In the genomic region with DNA sequence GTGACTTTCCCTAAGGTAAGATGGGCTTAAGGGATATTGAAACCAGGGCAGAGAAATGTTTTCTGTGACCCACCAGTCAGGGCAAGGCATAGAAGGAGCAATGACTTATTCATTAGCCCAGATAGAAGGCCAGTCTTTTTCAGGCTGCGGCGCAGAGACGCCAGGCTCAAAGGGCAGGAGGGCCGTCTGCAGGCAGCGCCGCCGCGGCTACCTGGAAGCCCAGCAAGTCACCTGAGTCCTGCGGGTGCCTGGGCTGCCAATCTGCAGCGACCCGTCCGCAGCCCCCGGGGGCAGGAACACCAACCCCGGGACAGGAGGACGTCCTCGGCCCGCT, we compare ENCODE assay signal across 9 cellular contexts. TPM values are rescaled to one million over a fixed set of nuclear protein-coding genes. Genes with fewer than 3 reads are reported as not detected.
DNase-seq lines count a peak whose midpoint lies in the region; TF ChIP-seq lines count a peak whose summit lies in the region.
"Had no signal": no experiment of that assay in that cellular context is flagged by ENCODE, and none has a peak within 500 bp of the region (broad histone marks: within the 10 kb centered on the region; RNA-seq: fewer than 3 reads in every experiment).

No MANE protein-coding gene starts in this region.

- peaks cover 22% of the 10 kb centered on the region for H3K27me3 ChIP-seq in fibroblast of lung (ENCODE audit: control insufficient read depth, insufficient read depth, low read length)
- no peaks in the 10 kb centered on the region for H3K27me3 ChIP-seq in ovary

- WGBS in ovary, 3 donors: 2% methylated on average over 16 to 17 of the region's 17 CpGs

- no peaks in the 10 kb centered on the region for H3K9me3 Mint-ChIP-seq in Calu3 (ENCODE audit: low read depth, unreplicated experiment)

- no peaks in the 10 kb centered on the region for H3K4me1 ChIP-seq in fibroblast of lung (ENCODE audit: control insufficient read depth, extremely low read depth, insufficient read depth, low read length)
- H3K4me1 ChIP-seq in ovary (ENCODE audit: insufficient read depth): peaks cover 6% of the 10 kb centered on the region

- H3K79me2 ChIP-seq in fibroblast of lung (ENCODE audit: control insufficient read depth, insufficient read depth, low read length): no peaks in the 10 kb centered on the region

- H3K36me3 ChIP-seq in fibroblast of lung (ENCODE audit: control insufficient read depth, insufficient read depth, low read length) (no peaks in the 10 kb centered on the region), ovary (no peaks in the 10 kb centered on the region)

- H3K27ac ChIP-seq in fibroblast of lung (ENCODE audit: insufficient read depth, low read length) (no peak overlapping the region), ovary (no peak overlapping the region)

- no peaks in the 10 kb centered on the region for H3K9me3 ChIP-seq in fibroblast of lung (ENCODE audit: control insufficient read depth, insufficient read depth, low read depth, low read length)
- H3K9me3 ChIP-seq in ovary: no peaks in the 10 kb centered on the region

- peaks cover 6% of the 10 kb centered on the region for H3K36me3 Mint-ChIP-seq in Calu3 (ENCODE audit: insufficient read depth, unreplicated experiment)

- H3K4me3 ChIP-seq in fibroblast of lung (replicated peaks in 1 of 4; ENCODE audit: control extremely low read depth in 1 of 4, insufficient read depth in 1 of 4, low read depth in 3 of 4, low read length in 4 of 4) (peak overlapping the region in 3 of 4 experiments; percentile 4 to 46 (median 40)), ovary (peak overlapping the region; percentile 44)

- no peaks in the 10 kb centered on the region for H3K4me1 Mint-ChIP-seq in Calu3 (ENCODE audit: low read depth, unreplicated experiment)

- H3K4me3 Mint-ChIP-seq in Calu3 (ENCODE audit: low read depth, unreplicated experiment): peak overlapping the region; percentile 77

- TF ChIP-seq CTCF in Calu3 (IDR thresholded peaks at IDR 0.05; ENCODE audit: unreplicated experiment) (no peak), fibroblast of lung (conservative IDR thresholded peaks at IDR 0.05 in 1 of 2, IDR thresholded peaks at IDR 0.05 in 1 of 2; ENCODE audit: low read depth in 1 of 2, low read length in 2 of 2) (no peak), ovary (IDR thresholded peaks at IDR 0.05) (no peak)

- H2AFZ ChIP-seq in fibroblast of lung (ENCODE audit: low read length): no peak overlapping the region

- intact Hi-C loops in Calu3 (cut with micrococcal nuclease; ENCODE audit: unreplicated experiment) (no loop called here), ovary (cut with DNase I) (no loop called here)

- peak overlapping the region; percentile 85 for H3K4me2 ChIP-seq in fibroblast of lung (ENCODE audit: extremely low read depth, insufficient read depth, low read length)

- no peak overlapping the region for H3K9ac ChIP-seq in fibroblast of lung (ENCODE audit: insufficient read depth, low read length)

- DNase-seq in Calu3 (no peak), NCI-H1092 (lab: John Stamatoyannopoulos, UW) (peak; percentile 57), fibroblast of lung (ENCODE audit: low read depth in 2 of 2) (no peak), ovary (no peak), NCI-H774 (lab: John Stamatoyannopoulos, UW) (no peak), NCI-H1105 treated with DMSO at 0.1 percent for 48 hours (lab: John Stamatoyannopoulos, UW) (no peak), D341Med (ENCODE audit: low spot score) (no peak), NCI-H2171 (lab: John Stamatoyannopoulos, UW) (no peak)

- H3K27ac Mint-ChIP-seq in Calu3 (ENCODE audit: unreplicated experiment): no peak overlapping the region

- H4K20me1 ChIP-seq in fibroblast of lung (ENCODE audit: control insufficient read depth, extremely low read depth, insufficient read depth, low read length): no peaks in the 10 kb centered on the region

- no TSS peak for BruUV-seq in Calu3 (replicated peaks; lab: Mats Ljungman, UMichigan)

- no peak for TF ChIP-seq EP300 in ovary (IDR thresholded peaks at IDR 0.05)

- CTCF ChIA-PET in Calu3 (lab: Charles Lee): no interaction called here

- H3K27me3 Mint-ChIP-seq in Calu3 (ENCODE audit: unreplicated experiment): peaks cover 57% of the 10 kb centered on the region

- no peak for TF ChIP-seq POLR2A in ovary (IDR thresholded peaks at IDR 0.05)

RNA-seq across cellular contexts. Expression of gene SH3GL2, which starts 0.3 kb away (rescaled TPM):
- total RNA-seq in Calu3 (2022) (1.1 and 1.5 TPM in 2 replicates), fibroblast of lung (under 0.01 and 0.17 TPM in 2 replicates), ovary (1 to 10 TPM in 3 of 7 donors, under 1 TPM in 3, not detected in 1; 0.25 to 4.0 (median 0.98) TPM)
- polyA plus RNA-seq in fibroblast of lung (0.10 TPM in 1 of 2 replicates, not detected in the other), ovary (1 to 10 TPM in 1 of 2 donors, under 1 TPM in 1; 0.33 to 4.9 TPM)
- polyA plus RNA-seq in fibroblast of lung (2012): 0.08 TPM in 1 of 2 replicates, not detected in the other
- polyA minus RNA-seq in fibroblast of lung (ENCODE audit: low replicate concordance): 0.67 TPM in 1 of 2 replicates, not detected in the other
- total RNA-seq: G401 had no signal
